ENCODE assay signal across 8 cellular contexts in the genomic region with DNA sequence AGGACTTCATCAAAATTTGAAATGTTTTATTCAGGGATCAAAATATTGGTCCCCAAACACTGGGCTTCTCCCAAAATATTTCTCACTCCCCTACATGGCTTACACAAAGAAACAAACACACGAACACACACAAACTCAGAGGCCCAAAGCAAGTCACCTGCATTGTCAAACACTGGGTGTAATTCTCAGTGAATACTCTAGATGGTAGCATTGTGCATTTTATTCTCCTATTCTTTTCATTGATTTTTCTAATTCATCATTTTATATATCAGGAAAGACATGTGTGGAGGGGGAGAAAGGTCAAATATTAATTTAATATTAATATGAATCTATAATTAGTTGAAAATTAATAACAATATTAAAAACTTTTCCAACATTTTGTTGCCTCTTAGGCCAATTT.
DNase-seq lines count a peak whose midpoint lies in the region; ATAC-seq and TF ChIP-seq lines count a peak whose summit lies in the region.

No MANE protein-coding gene starts in this region.

- H3K36me3 ChIP-seq in esophagus muscularis mucosa: no peaks in the 10 kb centered on the region

- 29% methylated on average over 1 of the region's 1 CpG for WGBS in esophagus muscularis mucosa

- DNase-seq in ACHN (peak; percentile 2), NCI-H69 (lab: John Stamatoyannopoulos, UW) (peak; percentile 2), esophagus muscularis mucosa (ENCODE audit: extremely low spot score) (no peak), sciatic nerve (ENCODE audit: low spot score) (no peak)
- DNase-seq in stimulated activated CD4-positive, alpha-beta T cell treated with anti-CD3 and anti-CD28 coated beads, Interleukin-2, amount 100 ng/mL, for 48 hours: no peak
- no peak for DNase-seq in activated T-cell treated with anti-CD3 and anti-CD28 coated beads, Interleukin-2, amount 50 U/mL, for 24 hours

- H3K36me3 Mint-ChIP-seq in activated T-cell treated with anti-CD3 and anti-CD28 coated beads, Interleukin-2, amount 50 U/mL, for 24 hours (ENCODE audit: low read depth): no peaks in the 10 kb centered on the region

- no peaks in the 10 kb centered on the region for H3K9me3 Mint-ChIP-seq in activated T-cell treated with anti-CD3 and anti-CD28 coated beads, Interleukin-2, amount 50 U/mL, for 24 hours

- ATAC-seq in sciatic nerve (peak; percentile 44), HG03342 (IDR thresholded peaks at IDR 0.05; ENCODE audit: unreplicated experiment) (no peak)

- peaks cover 17% of the 10 kb centered on the region for H3K27me3 Mint-ChIP-seq in activated T-cell treated with anti-CD3 and anti-CD28 coated beads, Interleukin-2, amount 50 U/mL, for 24 hours

- no peak overlapping the region for H3K27ac Mint-ChIP-seq in activated T-cell treated with anti-CD3 and anti-CD28 coated beads, Interleukin-2, amount 50 U/mL, for 24 hours

- H3K4me1 Mint-ChIP-seq in activated T-cell treated with anti-CD3 and anti-CD28 coated beads, Interleukin-2, amount 50 U/mL, for 24 hours (ENCODE audit: low read depth): no peaks in the 10 kb centered on the region

- in situ Hi-C loops in ACHN (cut with HindIII; ENCODE audit: low pct_ligation_motif_present, low pct_unique_long_range_greater_than_20kb, low sequenced_read_pairs): no loop called here

- no peak for TF ChIP-seq EP300 in esophagus muscularis mucosa (IDR thresholded peaks at IDR 0.05)

- H3K4me3 ChIP-seq in esophagus muscularis mucosa: no peak overlapping the region

- peak; percentile 66 for TF ChIP-seq CTCF in GM12873 (IDR thresholded peaks at IDR 0.05; ENCODE audit: insufficient read depth, low read depth, low read length, missing control alignments)
- TF ChIP-seq CTCF in esophagus muscularis mucosa (IDR thresholded peaks at IDR 0.05): peak; percentile 51 to 71 (median 63)

- TF ChIP-seq POLR2A in esophagus muscularis mucosa (IDR thresholded peaks at IDR 0.05; ENCODE audit: low read depth): no peak

- H3K9me3 ChIP-seq in esophagus muscularis mucosa: no peaks in the 10 kb centered on the region

- no peak overlapping the region for H3K4me3 Mint-ChIP-seq in activated T-cell treated with anti-CD3 and anti-CD28 coated beads, Interleukin-2, amount 50 U/mL, for 24 hours

- intact Hi-C loops in esophagus muscularis mucosa (cut with DNase I) (loop anchor here (5.0 to 10.0 kb wide), 2 partner anchors 125 to 262 kb away; a partner anchor contains a TSS), sciatic nerve (cut with DNase I) (no loop called here)

- no peaks in the 10 kb centered on the region for H3K27me3 ChIP-seq in esophagus muscularis mucosa

- no peak overlapping the region for H3K27ac ChIP-seq in esophagus muscularis mucosa (replicated peaks in 1 of 4)

- no peaks in the 10 kb centered on the region for H3K4me1 ChIP-seq in esophagus muscularis mucosa

Comparison
In these comparisons a context has a peak if more than half of its experiments do, and no peak if none do; other contexts are left out.
1. DNase-seq: peak in ACHN (single experiment) and NCI-H69 (single experiment); none in esophagus muscularis mucosa (single experiment), sciatic nerve (single experiment), stimulated activated CD4-positive, alpha-beta T cell treated with anti-CD3 and anti-CD28 coated beads, Interleukin-2, amount 100 ng/mL, for 48 hours (0 of 2) and activated T-cell treated with anti-CD3 and anti-CD28 coated beads, Interleukin-2, amount 50 U/mL, for 24 hours (single experiment).